Comparison of ENCODE assay signal across 9 cellular contexts in the genomic region with DNA sequence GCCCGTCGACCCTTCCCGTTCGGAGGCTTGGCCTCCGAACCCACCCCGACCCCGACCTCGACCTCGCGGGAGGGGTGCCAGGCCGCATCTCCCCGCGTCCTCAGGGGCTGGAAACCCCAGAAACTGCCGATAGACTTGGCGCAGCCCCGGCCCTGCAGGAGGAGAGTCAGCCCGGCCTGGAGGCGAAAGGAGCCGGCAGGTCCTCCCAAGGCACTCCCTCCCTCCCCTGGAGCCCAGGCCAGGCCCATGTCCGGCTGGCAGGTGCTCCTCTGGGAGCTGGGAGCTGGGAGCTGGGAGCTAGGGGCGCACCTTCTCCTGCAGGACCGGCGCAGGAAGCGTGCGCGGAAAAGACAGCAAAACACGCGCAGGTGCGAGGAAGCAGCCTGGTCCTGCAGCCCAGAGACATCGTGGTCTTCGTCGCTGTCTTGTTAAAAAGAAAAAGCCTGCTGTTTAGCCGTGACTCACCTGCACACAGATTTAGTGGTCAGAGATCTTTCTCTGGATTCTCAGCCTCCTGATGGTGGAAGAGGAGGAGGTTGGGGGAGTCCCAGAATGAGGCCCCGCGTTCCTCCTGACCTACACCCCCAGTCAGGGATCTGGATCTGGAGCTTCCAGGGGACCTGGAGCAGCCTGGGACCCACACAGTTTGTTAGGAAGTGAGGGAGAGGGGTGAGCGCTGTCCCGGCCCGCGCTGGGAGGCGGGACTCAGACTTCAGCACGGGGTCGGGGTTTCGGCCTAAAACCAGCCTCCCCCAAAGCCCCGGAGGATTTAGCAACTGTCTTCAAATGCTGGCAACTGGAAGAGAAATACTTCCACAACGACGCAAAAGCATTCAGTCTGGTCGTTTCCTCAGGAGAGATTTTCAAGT. TPM values are rescaled to one million over a fixed set of nuclear protein-coding genes. Genes with fewer than 3 reads are reported as not detected.
DNase-seq lines count a peak whose midpoint lies in the region; TF ChIP-seq lines count a peak whose summit lies in the region.
"Had no signal": no experiment of that assay in that cellular context is flagged by ENCODE, and none has a peak within 500 bp of the region (broad histone marks: within the 10 kb centered on the region; RNA-seq: fewer than 3 reads in every experiment).

No MANE protein-coding gene starts in this region.

- H3K9ac ChIP-seq in muscle layer of colon (ENCODE audit: low read length) = no peak overlapping the region

- H3K4me1 ChIP-seq in effector memory CD4-positive, alpha-beta T cell (ENCODE audit: control insufficient read depth, insufficient read depth, low read length, poor library complexity, severe bottlenecking) = peaks cover 37% of the 10 kb centered on the region
- H3K4me1 ChIP-seq in muscle layer of colon (ENCODE audit: insufficient read depth, low read length) = peaks cover 11% of the 10 kb centered on the region

- no peaks in the 10 kb centered on the region for H3K36me3 ChIP-seq in effector memory CD4-positive, alpha-beta T cell (ENCODE audit: control insufficient read depth, insufficient read depth, low read length)
- H3K36me3 ChIP-seq in muscle layer of colon (ENCODE audit: insufficient read depth, low read length) = no peaks in the 10 kb centered on the region

- H3K27me3 ChIP-seq in effector memory CD4-positive, alpha-beta T cell (replicated peaks; ENCODE audit: control insufficient read depth, insufficient read depth, low read length, poor library complexity, severe bottlenecking) = no peaks in the 10 kb centered on the region
- peaks cover 8 to 31% of the 10 kb centered on the region in 2 donors for H3K27me3 ChIP-seq in muscle layer of colon (ENCODE audit: control insufficient read depth in 1 of 2, insufficient read depth in 2 of 2, low read length in 2 of 2)

- DNase-seq in NCI-H510A (lab: John Stamatoyannopoulos, UW) = peak; percentile 68
- DNase-seq in effector memory CD4-positive, alpha-beta T cell = no peak
- no peak for DNase-seq in GM13977 (ENCODE audit: low spot score)
- no peak for DNase-seq in dermis blood vessel endothelial cell
- DNase-seq in H4 (ENCODE audit: low spot score) = no peak
- DNase-seq in GM19240 (ENCODE audit: insufficient read length, low spot score) = no peak

- H3K4me3 ChIP-seq in GM12875 (ENCODE audit: low read depth, low read length) = peak overlapping the region; percentile 92
- peak overlapping the region; percentile 95 for H3K4me3 ChIP-seq in effector memory CD4-positive, alpha-beta T cell (ENCODE audit: insufficient read depth, low read depth, low read length, poor library complexity, severe bottlenecking)
- H3K4me3 ChIP-seq in muscle layer of colon (ENCODE audit: low read depth in 1 of 2, low read length in 2 of 2) = peak overlapping the region; percentile 54 to 56

- TF ChIP-seq CTCF in GM12875 (IDR thresholded peaks at IDR 0.05; ENCODE audit: borderline replicate concordance, insufficient read depth, low read depth, low read length) = no peak
- TF ChIP-seq CTCF in GM13977 (IDR thresholded peaks at IDR 0.05; ENCODE audit: extremely low read depth, insufficient read depth, missing control alignments) = no peak

- no peaks in the 10 kb centered on the region for H3K9me3 ChIP-seq in effector memory CD4-positive, alpha-beta T cell (ENCODE audit: control insufficient read depth, low read length)
- H3K9me3 ChIP-seq in muscle layer of colon (ENCODE audit: low read length) = peaks cover 5% of the 10 kb centered on the region

- H3K27ac ChIP-seq in effector memory CD4-positive, alpha-beta T cell (ENCODE audit: insufficient read depth, low read length, poor library complexity, severe bottlenecking) = peak overlapping the region; percentile 86
- H3K27ac ChIP-seq in muscle layer of colon (ENCODE audit: low read depth, low read length) = peak overlapping the region; percentile 75
- H3K27ac ChIP-seq: KMS-11 had no signal

- in situ Hi-C loops in GM13977 (cut with MboI; ENCODE audit: low pct_unique_long_range_greater_than_20kb, low sequenced_read_pairs, unreplicated experiment) = no loop called here

RNA-seq across cellular contexts. Expression of a gene that starts 0.7 kb away (rescaled TPM):
- total RNA-seq in dermis blood vessel endothelial cell = 5.6 and 6.3 TPM in 2 replicates
- total RNA-seq in H4 (2014; rRNA removed; shearing (Covaris generic)) = 0.35 TPM in 1 of 2 replicates, not detected in the other
